ENCODE assay signal across 11 cellular contexts in the genomic region with DNA sequence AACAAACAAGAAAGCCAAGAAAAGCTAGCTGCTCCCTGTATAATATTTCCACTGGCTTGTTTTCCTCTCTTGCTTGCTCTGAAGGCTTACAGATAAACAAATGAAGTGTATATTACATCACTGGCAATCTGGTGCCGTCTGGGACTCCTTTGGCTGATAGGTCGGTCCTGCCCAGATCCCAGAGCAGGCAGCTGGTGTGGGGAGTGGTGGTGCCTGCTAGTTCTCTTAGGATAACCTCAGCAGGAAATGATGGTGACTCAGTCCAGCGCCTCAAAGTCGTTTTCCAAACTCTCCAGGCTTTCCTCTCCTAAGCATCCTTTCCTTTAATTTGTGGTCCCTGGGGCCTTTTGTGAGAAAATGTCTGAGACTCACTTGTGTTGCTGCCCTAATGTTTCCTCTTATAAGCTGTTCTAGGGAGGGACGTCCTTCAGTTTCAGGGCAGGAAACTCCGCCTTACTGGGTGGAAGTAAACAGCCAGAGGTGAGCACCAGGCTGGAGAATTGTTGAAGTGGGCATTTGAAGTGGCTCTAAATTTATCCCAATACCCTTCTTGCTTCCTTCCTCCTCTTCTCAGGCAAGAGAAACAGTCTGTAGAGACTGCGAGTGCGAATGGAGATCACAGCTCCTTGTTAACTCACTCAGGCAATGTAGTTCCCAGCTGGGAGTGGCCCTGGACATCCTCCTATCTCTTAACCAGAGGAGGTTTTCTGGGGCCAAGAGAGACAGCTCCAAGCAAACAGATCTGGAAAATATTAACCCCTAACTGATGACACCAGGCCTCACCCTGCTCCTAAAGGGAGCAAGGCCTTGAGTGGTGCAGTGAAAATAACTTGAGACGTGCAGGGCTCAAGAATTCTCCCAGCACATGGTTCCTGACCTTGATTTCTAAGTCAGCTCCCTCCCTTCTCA. TPM values are rescaled to one million over a fixed set of nuclear protein-coding genes. Genes with fewer than 3 reads are reported as not detected.
A peak's percentile ranks its signal among the peaks of the same experiment; 100 is the strongest.
DNase-seq lines count a peak whose midpoint lies in the region; ATAC-seq and TF ChIP-seq lines count a peak whose summit lies in the region.
"Had no signal": no experiment of that assay in that cellular context is flagged by ENCODE, and none has a peak within 500 bp of the region (broad histone marks: within the 10 kb centered on the region; RNA-seq: fewer than 3 reads in every experiment).

No MANE protein-coding gene starts in this region.

- H3K27me3 ChIP-seq in gastroesophageal sphincter, result peaks cover 72% of the 10 kb centered on the region
- no peaks in the 10 kb centered on the region for H3K27me3 ChIP-seq in thyroid gland

- 13 to 48% methylated on average over 5 to 6 of the region's 9 CpGs for WGBS in gastroesophageal sphincter (ENCODE audit: low coverage in 1 of 2), 2 donors
- WGBS in thyroid gland, 2 donors, result 7 to 10% methylated on average over 9 of the region's 9 CpGs

- peaks cover 16% of the 10 kb centered on the region for H3K4me1 Mint-ChIP-seq in activated T-cell treated with anti-CD3 and anti-CD28 coated beads, Interleukin-2, amount 50 U/mL, for 72 hours (ENCODE audit: low read depth)

- H3K4me3 Mint-ChIP-seq in activated T-cell treated with anti-CD3 and anti-CD28 coated beads, Interleukin-2, amount 50 U/mL, for 72 hours, result no peak overlapping the region

- no peaks in the 10 kb centered on the region for H3K36me3 Mint-ChIP-seq in activated T-cell treated with anti-CD3 and anti-CD28 coated beads, Interleukin-2, amount 50 U/mL, for 72 hours (ENCODE audit: insufficient read depth in 2 of 2)

- H3K4me3 ChIP-seq in gastroesophageal sphincter, result no peak overlapping the region
- no peak overlapping the region for H3K4me3 ChIP-seq in thyroid gland (replicated peaks in 1 of 3)

- H3K9me3 Mint-ChIP-seq in activated T-cell treated with anti-CD3 and anti-CD28 coated beads, Interleukin-2, amount 50 U/mL, for 72 hours, result no peaks in the 10 kb centered on the region

- no peak for DNase-seq in activated T-cell treated with anti-CD3 and anti-CD28 coated beads, Interleukin-2, amount 50 U/mL, for 72 hours
- DNase-seq in activated T-cell treated with anti-CD3 and anti-CD28 coated beads for 4 hours (no peak), NCI-H82 (lab: John Stamatoyannopoulos, UW) (peak; percentile 97), thyroid gland (peak; percentile 38 to 50), NCI-H1930 (lab: John Stamatoyannopoulos, UW) (no peak)
- DNase-seq in stimulated activated naive CD4-positive, alpha-beta T cell treated with Interleukin-2 at 50 U/mL for 16 hours (lab: John Stamatoyannopoulos, UW), result no peak
- no peak for DNase-seq in activated CD4-positive, CD25-positive, alpha-beta regulatory T cell treated with anti-CD3 and anti-CD28 coated beads, Interleukin-2, amount 50 U/mL, for 72 hours
- DNase-seq: activated gamma-delta T cell treated with Interleukin-2 at 50 U/mL for 16 hours; stimulated activated CD4-positive, alpha-beta T cell treated with anti-CD3 and anti-CD28 coated beads, Interleukin-2, amount 100 ng/mL, for 48 hours had no signal

- H3K9me3 ChIP-seq in gastroesophageal sphincter (no peaks in the 10 kb centered on the region), thyroid gland (no peaks in the 10 kb centered on the region)

- peaks cover 12% of the 10 kb centered on the region for H3K27me3 Mint-ChIP-seq in activated T-cell treated with anti-CD3 and anti-CD28 coated beads, Interleukin-2, amount 50 U/mL, for 72 hours (ENCODE audit: low read depth)

- H3K27ac Mint-ChIP-seq in activated T-cell treated with anti-CD3 and anti-CD28 coated beads, Interleukin-2, amount 50 U/mL, for 72 hours, result peak overlapping the region; percentile 53

- ATAC-seq in activated T-cell treated with anti-CD3 and anti-CD28 coated beads, Interleukin-2, amount 50 U/mL, for 72 hours (replicated peaks in 1 of 2), result no peak
- ATAC-seq in gastroesophageal sphincter, result peak; percentile 87

- TF ChIP-seq CTCF in gastroesophageal sphincter (IDR thresholded peaks at IDR 0.05) (no peak), thyroid gland (IDR thresholded peaks at IDR 0.05) (no peak)

- H3K36me3 ChIP-seq in gastroesophageal sphincter (no peaks in the 10 kb centered on the region), thyroid gland (no peaks in the 10 kb centered on the region)

- TF ChIP-seq POLR2A in gastroesophageal sphincter (IDR thresholded peaks at IDR 0.05), result no peak
- TF ChIP-seq POLR2A in thyroid gland (IDR thresholded peaks at IDR 0.05), result no peak

- H3K27ac ChIP-seq in gastroesophageal sphincter (peak overlapping the region in 2 of 4 donors; percentile 24 to 45), thyroid gland (no peak overlapping the region)

- no peak for TF ChIP-seq EP300 in gastroesophageal sphincter (IDR thresholded peaks at IDR 0.05)

- H3K4me1 ChIP-seq in gastroesophageal sphincter, result peaks cover 0 to 9% (median 0%) of the 10 kb centered on the region in 3 donors
- peaks cover 6 to 19% of the 10 kb centered on the region in 2 donors for H3K4me1 ChIP-seq in thyroid gland

- intact Hi-C loops in thyroid gland (cut with DNase I), result loop anchor here (5.0 kb wide), 1 partner anchor 54 kb away; no protein-coding TSS in a partner anchor

RNA-seq across cellular contexts. Expression of gene CD300LF, which starts 34.9 kb away (rescaled TPM):
- total RNA-seq in activated T-cell treated with anti-CD3 and anti-CD28 coated beads, Interleukin-2, amount 50 U/mL, for 72 hours, result not detected
- total RNA-seq in gastroesophageal sphincter (under 1 TPM in 1 of 4 donors, not detected in 3; 0.27 TPM), thyroid gland (not detected)
- total RNA-seq: NCI-H460 had no signal

RNA-seq across cellular contexts. Expression of gene CD300E, which starts 54.3 kb away (rescaled TPM):
- not detected for total RNA-seq in activated T-cell treated with anti-CD3 and anti-CD28 coated beads, Interleukin-2, amount 50 U/mL, for 72 hours
- total RNA-seq in gastroesophageal sphincter (1 to 10 TPM in 1 of 4 donors, under 1 TPM in 3; 0.16 to 3.9 (median 0.41) TPM), thyroid gland (not detected)
- total RNA-seq: NCI-H460 had no signal

RNA-seq across cellular contexts. Expression of gene RAB37, which starts 59.2 kb away (rescaled TPM):
- 10 to 100 TPM; 13.6 to 18.1 TPM for total RNA-seq in activated T-cell treated with anti-CD3 and anti-CD28 coated beads, Interleukin-2, amount 50 U/mL, for 72 hours
- total RNA-seq in gastroesophageal sphincter (1 to 10 TPM; 1.2 to 5.1 (median 2.0) TPM), thyroid gland (1 to 10 TPM in 1 of 4 donors, under 1 TPM in 3; 0.33 to 1.8 (median 0.39) TPM)

Comparison
In these comparisons a context has a peak if more than half of its experiments do, and no peak if none do; other contexts are left out.
1. DNase-seq: peak in NCI-H82 (single experiment) and thyroid gland (2 of 2); none in activated T-cell treated with anti-CD3 and anti-CD28 coated beads, Interleukin-2, amount 50 U/mL, for 72 hours (0 of 2), activated T-cell treated with anti-CD3 and anti-CD28 coated beads for 4 hours (single experiment), stimulated activated naive CD4-positive, alpha-beta T cell treated with Interleukin-2 at 50 U/mL for 16 hours (single experiment), NCI-H1930 (0 of 2) and activated CD4-positive, CD25-positive, alpha-beta regulatory T cell treated with anti-CD3 and anti-CD28 coated beads, Interleukin-2, amount 50 U/mL, for 72 hours (single experiment).